ENCODE assay signal across 8 cellular contexts in genomic region chr3:52278510-52279069, GRCh38. TPM values are rescaled to one million over a fixed set of nuclear protein-coding genes. Genes with fewer than 3 reads are reported as not detected.
A peak's percentile ranks its signal among the peaks of the same experiment; 100 is the strongest.
DNase-seq lines count a peak whose midpoint lies in the region; ATAC-seq lines count a peak whose summit lies in the region.

TSS of gene WDR82 (minus strand) at chr3:52278649. CDS start at chr3:52278361, 288 bp downstream.

- POLR2A ChIA-PET in naive thymus-derived CD8-positive, alpha-beta T cell (lab: Charles Lee) = interaction anchor here (0.6 to 21.1 kb wide), 11 partner anchors 10 to 282 kb away, joined by 3 to 1841 read pairs (median 4); partner anchors contain the start of genes DUSP7, GLYCTK, PPM1M and TLR9

- intact Hi-C loops in activated T-helper 1 cell treated with anti-CD3 and anti-CD28 coated beads, Interleukin-12 subunit alpha, Interleukin-12 subunit beta, Interleukin-2, Interleukin-4 antibody, amounts not matched to agents 30 ng/mL and 10 ng/mL and 1 ng/mL, durations not matched to agents 14 hours and 24 hours and 36 hours (cut with micrococcal nuclease) = loop anchor here (1.0 to 10.0 kb wide), 7 partner anchors 8 to 826 kb away; partner anchors contain the start of genes GLYCTK, GNL3, PBRM1 and POC1A

- H3K4me2 ChIP-seq in Karpas-422 (ENCODE audit: low read depth, low read length, poor library complexity, severe bottlenecking) = peak within 1 kb of the TSS; percentile 93

- H3K27me3 Mint-ChIP-seq in activated T-helper 1 cell treated with anti-CD3 and anti-CD28 coated beads, Interleukin-12 subunit alpha, Interleukin-12 subunit beta, Interleukin-2, Interleukin-4 antibody, amounts not matched to agents 30 ng/mL and 10 ng/mL and 1 ng/mL, durations not matched to agents 14 hours and 24 hours and 36 hours (ENCODE audit: insufficient read depth) = no peaks in the 10 kb centered on the region
- H3K27me3 Mint-ChIP-seq in naive thymus-derived CD8-positive, alpha-beta T cell = no peaks in the 10 kb centered on the region

- peak; percentile 73 for ATAC-seq in GM21825 (IDR thresholded peaks at IDR 0.05; ENCODE audit: unreplicated experiment)
- peak; percentile 71 to 80 for ATAC-seq in naive thymus-derived CD8-positive, alpha-beta T cell

- H3K9ac ChIP-seq in Karpas-422 (ENCODE audit: low read length) = peak within 1 kb of the TSS; percentile 98

- H3K9me3 Mint-ChIP-seq in activated T-helper 1 cell treated with anti-CD3 and anti-CD28 coated beads, Interleukin-12 subunit alpha, Interleukin-12 subunit beta, Interleukin-2, Interleukin-4 antibody, amounts not matched to agents 30 ng/mL and 10 ng/mL and 1 ng/mL, durations not matched to agents 14 hours and 24 hours and 36 hours = no peaks in the 10 kb centered on the region
- H3K9me3 Mint-ChIP-seq in naive thymus-derived CD8-positive, alpha-beta T cell = no peaks in the 10 kb centered on the region

- H3K4me3 ChIP-seq in Karpas-422 (ENCODE audit: low read length) = peak within 1 kb of the TSS; percentile 82

- H3K9me3 ChIP-seq in Karpas-422 (ENCODE audit: low read length) = no peaks in the 10 kb centered on the region

- peak; percentile 97 for DNase-seq in Daoy (ENCODE audit: low read depth)
- peak; percentile 98 for DNase-seq in Karpas-422
- peak; percentile 92 for DNase-seq in RPMI7951 (ENCODE audit: low read depth)
- DNase-seq in activated T-helper 1 cell treated with anti-CD3 and anti-CD28 coated beads, Interleukin-12 subunit alpha, Interleukin-12 subunit beta, Interleukin-2, Interleukin-4 antibody, amounts not matched to agents 30 ng/mL and 10 ng/mL and 1 ng/mL, durations not matched to agents 14 hours and 24 hours and 36 hours (ENCODE audit: low spot score) = peak; percentile 95
- peak; percentile 93 for DNase-seq in fibroblast of gingiva (ENCODE audit: low read depth)
- peak; percentile 93 to 99 (median 96) for DNase-seq in naive thymus-derived CD8-positive, alpha-beta T cell
- peak; percentile 91 to 95 (median 94) for DNase-seq in stimulated activated naive CD4-positive, alpha-beta T cell (lab: John Stamatoyannopoulos, UW)

- no peaks in the 10 kb centered on the region for H3K9me2 ChIP-seq in Karpas-422 (replicated peaks; ENCODE audit: insufficient read depth, low read length)

- H3K27ac Mint-ChIP-seq in activated T-helper 1 cell treated with anti-CD3 and anti-CD28 coated beads, Interleukin-12 subunit alpha, Interleukin-12 subunit beta, Interleukin-2, Interleukin-4 antibody, amounts not matched to agents 30 ng/mL and 10 ng/mL and 1 ng/mL, durations not matched to agents 14 hours and 24 hours and 36 hours = peak within 1 kb of the TSS; percentile 99
- H3K27ac Mint-ChIP-seq in naive thymus-derived CD8-positive, alpha-beta T cell = peak within 1 kb of the TSS; percentile 93 to 99 (median 98)

- peaks cover 18% of the 10 kb centered on the region for H3K36me3 ChIP-seq in Karpas-422 (ENCODE audit: insufficient read depth, low read length)

- peak within 1 kb of the TSS; percentile 86 for H3K27ac ChIP-seq in Karpas-422 (ENCODE audit: low read length)

- peaks cover 34% of the 10 kb centered on the region for H4K20me1 ChIP-seq in Karpas-422 (ENCODE audit: insufficient read depth, low read depth, low read length)

- peaks cover 27% of the 10 kb centered on the region for H3K4me1 ChIP-seq in Karpas-422 (ENCODE audit: low read length)

- peaks cover 38% of the 10 kb centered on the region for H3K36me3 Mint-ChIP-seq in activated T-helper 1 cell treated with anti-CD3 and anti-CD28 coated beads, Interleukin-12 subunit alpha, Interleukin-12 subunit beta, Interleukin-2, Interleukin-4 antibody, amounts not matched to agents 30 ng/mL and 10 ng/mL and 1 ng/mL, durations not matched to agents 14 hours and 24 hours and 36 hours (ENCODE audit: low read depth)
- H3K36me3 Mint-ChIP-seq in naive thymus-derived CD8-positive, alpha-beta T cell = peaks cover 15 to 28% (median 18%) of the 10 kb centered on the region in 3 donors

- no peaks in the 10 kb centered on the region for H3K27me3 ChIP-seq in Karpas-422 (ENCODE audit: low read length)

- peaks cover 70% of the 10 kb centered on the region for H3K4me1 Mint-ChIP-seq in activated T-helper 1 cell treated with anti-CD3 and anti-CD28 coated beads, Interleukin-12 subunit alpha, Interleukin-12 subunit beta, Interleukin-2, Interleukin-4 antibody, amounts not matched to agents 30 ng/mL and 10 ng/mL and 1 ng/mL, durations not matched to agents 14 hours and 24 hours and 36 hours (ENCODE audit: low read depth)
- peaks cover 32 to 83% (median 66%) of the 10 kb centered on the region in 4 donors for H3K4me1 Mint-ChIP-seq in naive thymus-derived CD8-positive, alpha-beta T cell

- H2AFZ ChIP-seq in Karpas-422 (ENCODE audit: low read length) = no peak within 1 kb of the TSS

- peak within 1 kb of the TSS; percentile 97 for H3K4me3 Mint-ChIP-seq in activated T-helper 1 cell treated with anti-CD3 and anti-CD28 coated beads, Interleukin-12 subunit alpha, Interleukin-12 subunit beta, Interleukin-2, Interleukin-4 antibody, amounts not matched to agents 30 ng/mL and 10 ng/mL and 1 ng/mL, durations not matched to agents 14 hours and 24 hours and 36 hours
- H3K4me3 Mint-ChIP-seq in naive thymus-derived CD8-positive, alpha-beta T cell = peak within 1 kb of the TSS; percentile 94 to 100 (median 97)

- H3K79me2 ChIP-seq in Karpas-422 (ENCODE audit: low read length) = peaks cover 46% of the 10 kb centered on the region

RNA-seq across cellular contexts. Expression of gene WDR82, which starts in this region (rescaled TPM):
- 27.7 and 31.1 TPM in 2 replicates for total RNA-seq in Daoy (2014; rRNA removed; shearing (Covaris generic))
- 30.4 and 42.0 TPM in 2 replicates for total RNA-seq in Karpas-422 (2014; rRNA removed; shearing (Covaris generic); ENCODE audit: low replicate concordance)
- 53.0 and 54.7 TPM in 2 replicates for total RNA-seq in RPMI7951 (2014; rRNA removed; shearing (Covaris generic))
- total RNA-seq in activated T-helper 1 cell treated with anti-CD3 and anti-CD28 coated beads, Interleukin-12 subunit alpha, Interleukin-12 subunit beta, Interleukin-2, Interleukin-4 antibody, amounts not matched to agents 30 ng/mL and 10 ng/mL and 1 ng/mL, durations not matched to agents 14 hours and 24 hours and 36 hours = 105 and 107 TPM in 2 replicates
- 100 to 1,000 TPM; 190 to 191 TPM for total RNA-seq in naive thymus-derived CD8-positive, alpha-beta T cell
- polyA plus RNA-seq in naive thymus-derived CD8-positive, alpha-beta T cell = 100 to 1,000 TPM; 136 to 172 (median 146) TPM

Comparison
In these comparisons a context has a peak if more than half of its experiments do, and no peak if none do; other contexts are left out.
1. Peak in every context shown above with its lines: DNase-seq, ATAC-seq, H3K4me3 ChIP-seq and H3K27ac ChIP-seq.